ENCODE assay signal across 31 cellular contexts in genomic region chr7:19871102-19871501, GRCh38.
"Had no signal": no experiment of that assay in that cellular context is flagged by ENCODE, and none has a peak within 500 bp of the region (broad histone marks: within the 10 kb centered on the region; RNA-seq: fewer than 3 reads in every experiment).

No MANE protein-coding gene starts in this region.

- H3K4me1 ChIP-seq: ascending aorta, colonic mucosa, gastrocnemius medialis, left ventricle myocardium inferior, suprapubic skin, tibial artery, upper lobe of right lung had no signal

- H3K36me3 ChIP-seq: ascending aorta, cardiac muscle cell, colonic mucosa, gastrocnemius medialis, left ventricle myocardium inferior, suprapubic skin, tibial artery, upper lobe of right lung had no signal

- H3K9me3 ChIP-seq: ascending aorta, colonic mucosa, gastrocnemius medialis, left ventricle myocardium inferior, mucosa of descending colon, suprapubic skin, tibial artery, upper lobe of right lung had no signal

- H3K4me3 ChIP-seq: ascending aorta, cardiac muscle cell, colonic mucosa, dorsolateral prefrontal cortex, gastrocnemius medialis, hepatocyte, left ventricle myocardium inferior, lung, mucosa of descending colon, suprapubic skin, tibial artery, upper lobe of right lung had no signal

- H3K27ac ChIP-seq: ascending aorta, cardiac muscle cell, colonic mucosa, dorsolateral prefrontal cortex, gastrocnemius medialis, hepatocyte, left ventricle myocardium inferior, suprapubic skin, tibial artery, upper lobe of right lung had no signal

- DNase-seq: activated CD4-positive, alpha-beta memory T cell treated with anti-CD3 and anti-CD28 coated beads, Interleukin-2, amount 10 ng/mL, durations not matched to agents 7 days and 5 days; activated CD4-positive, alpha-beta T cell treated with anti-CD3 and anti-CD28 coated beads for 1 hour; activated CD4-positive, alpha-beta T cell treated with anti-CD3 and anti-CD28 coated beads, Interleukin-2, amount 10 ng/mL, durations not matched to agents 7 days and 5 days; activated CD8-positive, alpha-beta memory T cell treated with anti-CD3 and anti-CD28 coated beads, Interleukin-2, amount 50 U/mL, for 48 hours; activated gamma-delta T cell; activated naive CD4-positive, alpha-beta T cell treated with anti-CD3 and anti-CD28 coated beads, Interleukin-2, amount 10 ng/mL, durations not matched to agents 7 days and 5 days; activated naive CD8-positive, alpha-beta T cell treated with anti-CD3 and anti-CD28 coated beads, Interleukin-2, amount 10 ng/mL, durations not matched to agents 7 days and 5 days; activated T-cell treated with anti-CD3 and anti-CD28 coated beads, Interleukin-2, amount 50 U/mL, for 24 hours; cerebellar nuclear complex; colonic mucosa; effector memory CD4-positive, alpha-beta T cell; erythroblast; gastrocnemius medialis; islet precursor cell; left ventricle myocardium inferior; mesendoderm; mucosa of descending colon; posterior cingulate gyrus; right cardiac atrium; stimulated activated CD4-positive, alpha-beta T cell treated with anti-CD3 and anti-CD28 coated beads, Interleukin-15, amount 100 ng/mL, for 24 hours; stimulated activated CD4-positive, alpha-beta T cell treated with anti-CD3 and anti-CD28 coated beads, Interleukin-2, amount 100 ng/mL, for 24 hours; stimulated activated naive B cell treated with anti-CD40 and anti-IgM and Interleukin-4, amounts not matched to agents 10 μg/mL and 1 μg/mL and 100 μg/mL, for 72 hours; tibial artery; upper lobe of right lung had no signal

- H3K27me3 ChIP-seq: ascending aorta, cardiac muscle cell, colonic mucosa, dorsolateral prefrontal cortex, gastrocnemius medialis, hepatocyte, suprapubic skin, tibial artery, upper lobe of right lung had no signal

- ATAC-seq: gastrocnemius medialis; mucosa of descending colon; natural killer cell treated with Interleukin-12 subunit alpha and Interleukin-12 subunit beta and Interleukin-15 and Interleukin-18, amount 100 ng/mL, for 72 hours; right cardiac atrium; stimulated activated naive B cell treated with anti-CD40 and anti-IgM and Interleukin-4, amounts not matched to agents 10 μg/mL and 1 μg/mL and 100 μg/mL, for 72 hours; upper lobe of right lung had no signal
